21 cellular contexts compared by ENCODE assay signal in genomic region chr13:29464105-29464679, GRCh38.
DNase-seq lines count a peak whose midpoint lies in the region; ATAC-seq and TF ChIP-seq lines count a peak whose summit lies in the region.
"Had no signal": no experiment of that assay in that cellular context is flagged by ENCODE, and none has a peak within 500 bp of the region (broad histone marks: within the 10 kb centered on the region; RNA-seq: fewer than 3 reads in every experiment).

No MANE protein-coding gene starts in this region.

- POLR2A ChIA-PET in OCI-LY7 (lab: Charles Lee) = no interaction called here

- ATAC-seq in heart right ventricle (peak; percentile 53 to 88 (median 82)), GM18873 (IDR thresholded peaks at IDR 0.05; ENCODE audit: low FRiP score, unreplicated experiment) (no peak)

- H3K79me2 ChIP-seq in OCI-LY7 (ENCODE audit: insufficient read depth, low read depth, low read length) = no peaks in the 10 kb centered on the region

- no peaks in the 10 kb centered on the region for H3K9me2 ChIP-seq in OCI-LY7 (ENCODE audit: insufficient read depth, low read length)

- H3K4me1 ChIP-seq in OCI-LY7 (ENCODE audit: insufficient read depth, low read length, poor library complexity, severe bottlenecking) (peaks cover 13% of the 10 kb centered on the region), heart right ventricle (peaks cover 0 to 37% (median 16%) of the 10 kb centered on the region in 9 donors)
- H3K4me1 ChIP-seq: Caco-2, HAP-1, Peyer's patch had no signal

- no TSS peak for BruUV-seq in OCI-LY7 (replicated peaks; lab: Mats Ljungman, UMichigan)

- H3K9me3 ChIP-seq in OCI-LY7 (ENCODE audit: low read length) (no peaks in the 10 kb centered on the region), heart right ventricle (no peaks in the 10 kb centered on the region)
- H3K9me3 ChIP-seq: Caco-2, HAP-1, Peyer's patch had no signal

- no peaks in the 10 kb centered on the region for H4K20me1 ChIP-seq in OCI-LY7 (ENCODE audit: insufficient read depth, low read length)

- H2AFZ ChIP-seq in OCI-LY7 (ENCODE audit: low read length) = 0 out of 2 replicates have a peak overlapping the region, but pooled peaks have one; percentile 18
- H2AFZ ChIP-seq: GM23248 had no signal

- TF ChIP-seq CTCF in OCI-LY7 (conservative IDR thresholded peaks at IDR 0.05; ENCODE audit: low read length) (no peak), VCaP (conservative IDR thresholded peaks at IDR 0.05) (no peak), heart right ventricle (IDR thresholded peaks at IDR 0.05) (no peak)

- 46 to 63% methylated on average over 4 of the region's 4 CpGs for WGBS in heart right ventricle, 2 donors

- no peaks in the 10 kb centered on the region for H3K36me3 ChIP-seq in OCI-LY7 (ENCODE audit: insufficient read depth, low read length)
- H3K36me3 ChIP-seq in heart right ventricle = no peaks in the 10 kb centered on the region
- H3K36me3 ChIP-seq: HAP-1, Peyer's patch had no signal

- intact Hi-C loops in OCI-LY7 (cut with micrococcal nuclease; ENCODE audit: unreplicated experiment) (no loop called here), heart right ventricle (cut with DNase I) (loop anchor here in 2 of 10 donors (2.0 to 5.0 kb wide), 2 partner anchors 29 to 37 kb away; no protein-coding TSS in a partner anchor)

- no peak overlapping the region for H3K4me3 ChIP-seq in OCI-LY7 (ENCODE audit: low read depth, low read length, poor library complexity, severe bottlenecking)
- no peak overlapping the region for H3K4me3 ChIP-seq in heart right ventricle
- H3K4me3 ChIP-seq: GM23248, HAP-1, Peyer's patch had no signal

- CTCF ChIA-PET in OCI-LY7 (lab: Charles Lee; ENCODE audit: unreplicated experiment) = no interaction called here

- DNase-seq in OCI-LY7 (ENCODE audit: low spot score) = no peak
- DNase-seq in heart right ventricle = peak in 1 of 2 donors; percentile 34
- DNase-seq in left kidney (ENCODE audit: low read depth, low spot score) = peak; percentile 46
- DNase-seq in cerebellum (ENCODE audit: low spot score) = no peak
- no peak for DNase-seq in hypothalamus (lab: John Stamatoyannopoulos, UW)
- DNase-seq: Caco-2; CD4-positive, alpha-beta memory T cell; DMS 273 treated with DMSO at 0.1 percent for 48 hours; DMS79 treated with DMSO at 0.1 percent for 48 hours; GM23248; KG1; NCI-H1092; NCI-H1436; NCI-H187 treated with DMSO at 0.1 percent for 48 hours; NCI-H2107; NCI-H748 treated with DMSO at 0.1 percent for 48 hours; NK-92 treated with Interleukin-12 subunit alpha and Interleukin-12 subunit beta, amount 100 ng/mL, for 24 hours; Peyer's patch had no signal

- H3K4me2 ChIP-seq in OCI-LY7 (ENCODE audit: low read length) = no peak overlapping the region

- H3K27ac ChIP-seq in OCI-LY7 (ENCODE audit: low read depth, low read length, poor library complexity, severe bottlenecking) (no peak overlapping the region), VCaP (peak overlapping the region; percentile 53), heart right ventricle (peak overlapping the region; percentile 24 to 81 (median 70))
- H3K27ac ChIP-seq: GM23248, Peyer's patch had no signal

- H3K27me3 ChIP-seq in heart right ventricle = no peaks in the 10 kb centered on the region
- H3K27me3 ChIP-seq: Peyer's patch had no signal
